11 cellular contexts compared by ENCODE assay signal in genomic region chr1:174786760-174787159, GRCh38.
DNase-seq lines count a peak whose midpoint lies in the region; ATAC-seq lines count a peak whose summit lies in the region.
"Had no signal": no experiment of that assay in that cellular context is flagged by ENCODE, and none has a peak within 500 bp of the region (broad histone marks: within the 10 kb centered on the region; RNA-seq: fewer than 3 reads in every experiment).

No MANE protein-coding gene starts in this region.

- peaks cover 11% of the 10 kb centered on the region for H3K36me3 Mint-ChIP-seq in activated T-cell treated with anti-CD3 and anti-CD28 coated beads, Interleukin-2, amount 50 U/mL, for 4 hours (ENCODE audit: insufficient read depth)
- H3K36me3 Mint-ChIP-seq in stimulated activated memory B cell treated with anti-CD40 and anti-IgM and Interleukin-4, amounts not matched to agents 10 μg/mL and 1 μg/mL and 100 μg/mL, for 72 hours, result peaks cover 7% of the 10 kb centered on the region
- no peaks in the 10 kb centered on the region for H3K36me3 Mint-ChIP-seq in activated CD4-positive, alpha-beta memory T cell treated with anti-CD3 and anti-CD28 coated beads for 36 hours
- H3K36me3 Mint-ChIP-seq: type B pancreatic cell had no signal

- peaks cover 12% of the 10 kb centered on the region for H3K4me1 Mint-ChIP-seq in activated T-cell treated with anti-CD3 and anti-CD28 coated beads, Interleukin-2, amount 50 U/mL, for 4 hours (ENCODE audit: low read depth)
- peaks cover 22% of the 10 kb centered on the region for H3K4me1 Mint-ChIP-seq in stimulated activated memory B cell treated with anti-CD40 and anti-IgM and Interleukin-4, amounts not matched to agents 10 μg/mL and 1 μg/mL and 100 μg/mL, for 72 hours
- H3K4me1 Mint-ChIP-seq in activated CD4-positive, alpha-beta memory T cell treated with anti-CD3 and anti-CD28 coated beads for 36 hours (ENCODE audit: low read depth), result peaks cover 6% of the 10 kb centered on the region

- peak; percentile 37 to 63 for ATAC-seq in activated T-cell treated with anti-CD3 and anti-CD28 coated beads, Interleukin-2, amount 50 U/mL, for 4 hours
- ATAC-seq in GM21576 (IDR thresholded peaks at IDR 0.05; ENCODE audit: unreplicated experiment) (peak; percentile 61), HG03159 (IDR thresholded peaks at IDR 0.05; ENCODE audit: unreplicated experiment) (peak; percentile 53)
- ATAC-seq in stimulated activated memory B cell treated with anti-CD40 and anti-IgM and Interleukin-4, amounts not matched to agents 10 μg/mL and 1 μg/mL and 100 μg/mL, for 72 hours, result peak; percentile 71

- intact Hi-C loops in activated CD4-positive, alpha-beta memory T cell treated with anti-CD3 and anti-CD28 coated beads for 36 hours (cut with micrococcal nuclease), result no loop called here

- POLR2A ChIA-PET in activated CD4-positive, alpha-beta memory T cell treated with anti-CD3 and anti-CD28 coated beads for 36 hours (lab: Charles Lee), result no interaction called here

- no peak for DNase-seq in activated T-cell treated with anti-CD3 and anti-CD28 coated beads, Interleukin-2, amount 50 U/mL, for 4 hours
- DNase-seq in activated T-cell treated with anti-CD3 and anti-CD28 coated beads, Interleukin-2, amount 50 U/mL, for 1 hour, result no peak
- DNase-seq in cerebellar cortex (ENCODE audit: low spot score), result no peak
- no peak for DNase-seq in activated CD4-positive, alpha-beta memory T cell treated with anti-CD3 and anti-CD28 coated beads for 36 hours
- DNase-seq in kidney tubule cell (ENCODE audit: low spot score), result no peak
- DNase-seq: posterior cingulate gyrus had no signal

- H3K27ac Mint-ChIP-seq in stimulated activated memory B cell treated with anti-CD40 and anti-IgM and Interleukin-4, amounts not matched to agents 10 μg/mL and 1 μg/mL and 100 μg/mL, for 72 hours, result peak overlapping the region; percentile 20
- H3K27ac Mint-ChIP-seq in activated CD4-positive, alpha-beta memory T cell treated with anti-CD3 and anti-CD28 coated beads for 36 hours, result no peak overlapping the region
- H3K27ac Mint-ChIP-seq: memory B cell, type B pancreatic cell had no signal

- H3K27me3 Mint-ChIP-seq in activated T-cell treated with anti-CD3 and anti-CD28 coated beads, Interleukin-2, amount 50 U/mL, for 4 hours (ENCODE audit: low read depth), result no peaks in the 10 kb centered on the region
- H3K27me3 Mint-ChIP-seq in stimulated activated memory B cell treated with anti-CD40 and anti-IgM and Interleukin-4, amounts not matched to agents 10 μg/mL and 1 μg/mL and 100 μg/mL, for 72 hours, result no peaks in the 10 kb centered on the region
- H3K27me3 Mint-ChIP-seq in activated CD4-positive, alpha-beta memory T cell treated with anti-CD3 and anti-CD28 coated beads for 36 hours, result no peaks in the 10 kb centered on the region
- H3K27me3 Mint-ChIP-seq: memory B cell, type B pancreatic cell had no signal

- H3K9me3 Mint-ChIP-seq in activated T-cell treated with anti-CD3 and anti-CD28 coated beads, Interleukin-2, amount 50 U/mL, for 4 hours, result no peaks in the 10 kb centered on the region
- no peaks in the 10 kb centered on the region for H3K9me3 Mint-ChIP-seq in stimulated activated memory B cell treated with anti-CD40 and anti-IgM and Interleukin-4, amounts not matched to agents 10 μg/mL and 1 μg/mL and 100 μg/mL, for 72 hours
- H3K9me3 Mint-ChIP-seq in activated CD4-positive, alpha-beta memory T cell treated with anti-CD3 and anti-CD28 coated beads for 36 hours, result no peaks in the 10 kb centered on the region
- H3K9me3 Mint-ChIP-seq: memory B cell, type B pancreatic cell had no signal

- CTCF ChIA-PET in activated CD4-positive, alpha-beta memory T cell treated with anti-CD3 and anti-CD28 coated beads for 36 hours (lab: Charles Lee), result no interaction called here

- H3K4me3 Mint-ChIP-seq in activated T-cell treated with anti-CD3 and anti-CD28 coated beads, Interleukin-2, amount 50 U/mL, for 4 hours, result no peak overlapping the region
- H3K4me3 Mint-ChIP-seq in stimulated activated memory B cell treated with anti-CD40 and anti-IgM and Interleukin-4, amounts not matched to agents 10 μg/mL and 1 μg/mL and 100 μg/mL, for 72 hours, result no peak overlapping the region
- H3K4me3 Mint-ChIP-seq in activated CD4-positive, alpha-beta memory T cell treated with anti-CD3 and anti-CD28 coated beads for 36 hours, result no peak overlapping the region
- H3K4me3 Mint-ChIP-seq: memory B cell, type B pancreatic cell had no signal
